19 cellular contexts compared by ENCODE assay signal in genomic region chr14:96267916-96268315, GRCh38. TPM values are rescaled to one million over a fixed set of nuclear protein-coding genes. Genes with fewer than 3 reads are reported as not detected.
DNase-seq lines count a peak whose midpoint lies in the region; ATAC-seq and TF ChIP-seq lines count a peak whose summit lies in the region.
"Had no signal": no experiment of that assay in that cellular context is flagged by ENCODE, and none has a peak within 500 bp of the region (broad histone marks: within the 10 kb centered on the region; RNA-seq: fewer than 3 reads in every experiment).

No MANE protein-coding gene starts in this region.

- H3K79me1 ChIP-seq in H9 (ENCODE audit: insufficient read depth, low read depth, low read length, poor library complexity, severe bottlenecking): no peaks in the 10 kb centered on the region

- H3K36me3 ChIP-seq in PC-9 (ENCODE audit: low read depth) (no peaks in the 10 kb centered on the region), fibroblast of lung (ENCODE audit: control insufficient read depth, insufficient read depth, low read length) (peaks cover 8% of the 10 kb centered on the region)
- H3K36me3 ChIP-seq: BE2C had no signal

- CTCF ChIA-PET in PC-9 (lab: Charles Lee): no interaction called here

- H3K23ac ChIP-seq in H9 (ENCODE audit: insufficient read length, low read depth, low read length): no peak overlapping the region

- no peak overlapping the region for H3K14ac ChIP-seq in H9 (ENCODE audit: insufficient read depth, low read length)

- BruUV-seq in PC-9 (replicated peaks; lab: Mats Ljungman, UMichigan): no TSS peak

- POLR2A ChIA-PET in PC-9 (lab: Charles Lee; ENCODE audit: unreplicated experiment): no interaction called here

- no CpG with 5 or more reads among the region's 5 CpGs for WGBS in H9 (ENCODE audit: extremely low coverage, insufficient read length, low lambda C conversion rate)

- H3K9me3 Mint-ChIP-seq in H9 (peaks cover 12 to 16% of the 10 kb centered on the region in 2 experiments; a peak in 4 of 5 replicates), progenitor cell of endocrine pancreas (ENCODE audit: low read depth) (peaks cover 4% of the 10 kb centered on the region)

- H3K4me1 ChIP-seq in H9 (ENCODE audit: insufficient read depth, low read length): no peaks in the 10 kb centered on the region
- peaks cover 61% of the 10 kb centered on the region for H3K4me1 ChIP-seq in PC-9 (replicated peaks; ENCODE audit: insufficient read depth)
- peaks cover 18% of the 10 kb centered on the region for H3K4me1 ChIP-seq in fibroblast of lung (ENCODE audit: control insufficient read depth, extremely low read depth, insufficient read depth, low read length)

- peak; percentile 9 for DNase-seq in H9
- no peak for DNase-seq in PC-9
- DNase-seq in fibroblast of lung (ENCODE audit: low read depth in 2 of 2): no peak
- no peak for DNase-seq in progenitor cell of endocrine pancreas (ENCODE audit: low spot score, unreplicated experiment)
- no peak for DNase-seq in A172 (ENCODE audit: low spot score)
- DNase-seq: activated effector memory CD4-positive, alpha-beta T cell treated with Interleukin-2 at 50 U/mL for 16 hours; dorsolateral prefrontal cortex; hypothalamus; midbrain; NCI-H187; occipital lobe had no signal

- no peak overlapping the region for H2BK12ac ChIP-seq in H9 (ENCODE audit: insufficient read length, low read depth, low read length)

- no peak overlapping the region for H3T11ph ChIP-seq in H9 (ENCODE audit: low read length)

- H2AK5ac ChIP-seq in H9 (ENCODE audit: insufficient read length, low read length): no peak overlapping the region

- no peak overlapping the region for H4K5ac ChIP-seq in H9 (ENCODE audit: insufficient read length, low read depth, low read length)

- H3F3A ChIP-seq in PC-9 (ENCODE audit: insufficient read depth, low read depth): peaks cover 34% of the 10 kb centered on the region

- H3K27ac Mint-ChIP-seq in H9 (no peak overlapping the region), progenitor cell of endocrine pancreas (no peak overlapping the region)

- TF ChIP-seq CTCF in H9 (conservative IDR thresholded peaks at IDR 0.05) (no peak), PC-9 (conservative IDR thresholded peaks at IDR 0.05) (no peak), fibroblast of lung (conservative IDR thresholded peaks at IDR 0.05 in 1 of 2, IDR thresholded peaks at IDR 0.05 in 1 of 2; ENCODE audit: low read depth in 1 of 2, low read length in 2 of 2) (no peak), progenitor cell of endocrine pancreas (IDR thresholded peaks at IDR 0.05; ENCODE audit: unreplicated experiment) (no peak)

- H4K91ac ChIP-seq in H9 (ENCODE audit: insufficient read length, low read depth, low read length): no peak overlapping the region

- H3K36me3 Mint-ChIP-seq in H9 (ENCODE audit: insufficient read depth in 1 of 3, low read depth in 3 of 3) (peaks cover under 1 to 6% (median 4%) of the 10 kb centered on the region in 3 experiments; a peak in 3 of 7 replicates), progenitor cell of endocrine pancreas (ENCODE audit: insufficient read depth) (peaks cover 2% of the 10 kb centered on the region)

- H3K4me1 Mint-ChIP-seq in H9 (no peaks in the 10 kb centered on the region), progenitor cell of endocrine pancreas (ENCODE audit: low read depth) (peaks cover 15% of the 10 kb centered on the region)

- no peak overlapping the region for H4K8ac ChIP-seq in H9 (replicated peaks; ENCODE audit: insufficient read length, low read depth, low read length)

- H3K4me3 Mint-ChIP-seq in H9 (no peak overlapping the region), progenitor cell of endocrine pancreas (ENCODE audit: low read depth) (peak overlapping the region; percentile 55)

- H2AFZ ChIP-seq in H9 (ENCODE audit: low read length) (no peak overlapping the region), PC-9 (no peak overlapping the region), fibroblast of lung (ENCODE audit: low read length) (no peak overlapping the region)

- no peak overlapping the region for H3K4me3 ChIP-seq in PC-9
- H3K4me3 ChIP-seq in fibroblast of lung (replicated peaks in 1 of 4; ENCODE audit: control extremely low read depth in 1 of 4, insufficient read depth in 1 of 4, low read depth in 3 of 4, low read length in 4 of 4): no peak overlapping the region
- H3K4me3 ChIP-seq: dorsolateral prefrontal cortex, SK-N-MC had no signal

- H3K4ac ChIP-seq in H9 (ENCODE audit: low read depth, low read length): no peak overlapping the region

- no peaks in the 10 kb centered on the region for H3K9me2 ChIP-seq in PC-9 (ENCODE audit: insufficient read depth)

- H4K20me1 ChIP-seq in H9 (ENCODE audit: control insufficient read depth, insufficient read depth, insufficient read length): no peaks in the 10 kb centered on the region
- H4K20me1 ChIP-seq in PC-9 (ENCODE audit: insufficient read depth): no peaks in the 10 kb centered on the region
- H4K20me1 ChIP-seq in fibroblast of lung (ENCODE audit: control insufficient read depth, extremely low read depth, insufficient read depth, low read length): no peaks in the 10 kb centered on the region

- no peaks in the 10 kb centered on the region for H3K79me2 ChIP-seq in H9 (ENCODE audit: insufficient read depth, low read length)
- H3K79me2 ChIP-seq in PC-9 (ENCODE audit: low read depth): no peaks in the 10 kb centered on the region
- no peaks in the 10 kb centered on the region for H3K79me2 ChIP-seq in fibroblast of lung (ENCODE audit: control insufficient read depth, insufficient read depth, low read length)

- no peak overlapping the region for H2BK15ac ChIP-seq in H9 (ENCODE audit: low read depth, low read length)

- no peaks in the 10 kb centered on the region for H3K23me2 ChIP-seq in H9 (ENCODE audit: insufficient read length, low read depth, low read length, poor library complexity, severe bottlenecking)

- intact Hi-C loops in PC-9 (cut with micrococcal nuclease; ENCODE audit: unreplicated experiment): loop anchor here (5.0 kb wide), 1 partner anchor 66 kb away; the partner anchor contains the start of gene BDKRB2

- no peak overlapping the region for H3K18ac ChIP-seq in H9 (ENCODE audit: insufficient read length, low read depth, low read length)

- H3K56ac ChIP-seq in H9 (ENCODE audit: insufficient read length, low read depth, low read length): no peak overlapping the region

- H2BK20ac ChIP-seq in H9 (ENCODE audit: low read depth, low read length, poor library complexity, severe bottlenecking): no peak overlapping the region

- H3K9ac ChIP-seq in H9 (ENCODE audit: extremely low read depth, insufficient read length, low read length) (no peak overlapping the region), fibroblast of lung (ENCODE audit: insufficient read depth, low read length) (no peak overlapping the region)

- H3K27me3 Mint-ChIP-seq in H9 (ENCODE audit: low read depth) (peaks cover 2% of the 10 kb centered on the region; the same call in 1 of the 2 replicates), progenitor cell of endocrine pancreas (peaks cover 2% of the 10 kb centered on the region)

- no peak for ATAC-seq in GM21723 (IDR thresholded peaks at IDR 0.05; ENCODE audit: unreplicated experiment)
- no peak for ATAC-seq in HG02885 (IDR thresholded peaks at IDR 0.05; ENCODE audit: poor library complexity, unreplicated experiment)
- no peak for ATAC-seq in HG03039 (IDR thresholded peaks at IDR 0.05; ENCODE audit: unreplicated experiment)

- H3K27ac ChIP-seq in H9 (ENCODE audit: insufficient read length, low read depth, low read length) (no peak overlapping the region), PC-9 (peak overlapping the region; percentile 82), fibroblast of lung (ENCODE audit: insufficient read depth, low read length) (peak overlapping the region; percentile 81)
- H3K27ac ChIP-seq: dorsolateral prefrontal cortex, SK-N-MC had no signal

- H3K27me3 ChIP-seq in H9 (ENCODE audit: insufficient read depth, low read length): no peaks in the 10 kb centered on the region
- no peaks in the 10 kb centered on the region for H3K27me3 ChIP-seq in PC-9 (ENCODE audit: insufficient read depth, low read depth)
- H3K27me3 ChIP-seq in fibroblast of lung (ENCODE audit: control insufficient read depth, insufficient read depth, low read length): no peaks in the 10 kb centered on the region
- H3K27me3 ChIP-seq: BE2C, dorsolateral prefrontal cortex had no signal

- H2BK5ac ChIP-seq in H9 (ENCODE audit: insufficient read length, low read length): no peak overlapping the region

- H3K9me3 ChIP-seq in H9 (ENCODE audit: control insufficient read depth, low read depth, low read length): no peaks in the 10 kb centered on the region
- no peaks in the 10 kb centered on the region; the same call in none of the 2 replicates for H3K9me3 ChIP-seq in PC-9 (ENCODE audit: insufficient read depth, low read depth)
- H3K9me3 ChIP-seq in fibroblast of lung (ENCODE audit: control insufficient read depth, insufficient read depth, low read depth, low read length): peaks cover 1% of the 10 kb centered on the region

- H3K4me2 ChIP-seq in H9 (ENCODE audit: insufficient read depth, insufficient read length, low read length) (no peak overlapping the region), PC-9 (peak overlapping the region; percentile 68), fibroblast of lung (ENCODE audit: extremely low read depth, insufficient read depth, low read length) (no peak overlapping the region)

- no peak overlapping the region for H2BK120ac ChIP-seq in H9 (ENCODE audit: low read depth, low read length, poor library complexity, severe bottlenecking)

RNA-seq across cellular contexts. Expression of gene BDKRB1, which starts 11.9 kb away (rescaled TPM):
- total RNA-seq in H9 (2021) (not detected in 2 replicates), PC-9 (2021) (not detected in 2 replicates), fibroblast of lung (16.7 and 22.5 TPM in 2 replicates), progenitor cell of endocrine pancreas (not detected in 2 replicates)
- 5.4 and 32.9 TPM in 2 replicates for polyA plus RNA-seq in fibroblast of lung
- polyA plus RNA-seq in fibroblast of lung (2012): 6.7 and 39.4 TPM in 2 replicates
- 11.7 and 81.0 TPM in 2 replicates for polyA minus RNA-seq in fibroblast of lung (ENCODE audit: low replicate concordance)
- 3.6 and 6.1 TPM in 2 replicates for total RNA-seq in A172 (2014; rRNA removed; shearing (Covaris generic))
- total RNA-seq: cardiac septum, H1, HT-29, occipital lobe had no signal
